ENCODE assay signal across 8 cellular contexts in the genomic region with DNA sequence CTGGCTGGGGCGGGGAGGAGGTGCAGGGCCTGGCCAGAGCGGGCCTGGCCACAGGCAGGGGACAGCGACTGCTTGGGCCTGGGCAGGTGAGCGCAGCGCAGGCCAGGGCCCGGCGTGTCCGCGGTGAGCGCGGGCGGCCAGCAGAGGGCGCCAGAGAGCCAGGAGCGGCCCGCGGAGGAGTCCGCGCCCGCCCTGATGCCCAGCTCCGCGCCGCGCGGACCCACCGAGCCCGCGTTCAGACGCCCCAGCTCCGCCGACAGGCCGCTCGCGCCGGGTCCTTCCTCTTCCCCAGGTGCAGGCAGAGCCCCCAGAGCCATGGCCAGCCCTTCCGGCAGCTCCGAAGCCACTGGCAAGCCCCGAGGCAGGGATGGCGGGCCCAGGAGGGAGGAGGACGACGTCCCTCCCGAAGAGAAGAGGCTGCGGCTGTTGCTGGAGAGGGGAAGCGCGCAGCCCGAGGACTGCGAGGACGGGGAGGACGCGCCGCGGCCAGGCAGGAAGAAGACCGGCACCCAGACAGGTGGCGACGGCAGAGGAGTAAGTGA.
DNase-seq lines count a peak whose midpoint lies in the region; ATAC-seq and TF ChIP-seq lines count a peak whose summit lies in the region.
"Not testable (repeated sequence)": the region's sequence is repeated elsewhere in the genome, so short reads cannot be mapped to it uniquely, and the experiment has no call there.

No MANE protein-coding gene starts in this region.

- H3K4me1 ChIP-seq in Caco-2; NT2/D1 (ENCODE audit: insufficient read depth, insufficient read length); trophoblast cell (ENCODE audit: control insufficient read depth in 1 of 2, insufficient read depth in 2 of 2, low read length in 2 of 2): not testable (repeated sequence)
- peaks cover 17% of the 10 kb centered on the region for H3K4me1 ChIP-seq in HUES6 (ENCODE audit: control insufficient read depth, insufficient read depth, low read length)

- not testable (repeated sequence) for H3K36me3 Mint-ChIP-seq in Caco-2 (ENCODE audit: insufficient read depth, unreplicated experiment); activated CD4-positive, alpha-beta memory T cell treated with anti-CD3 and anti-CD28 coated beads, Interleukin-2, amount 10 ng/mL, durations not matched to agents 7 days and 5 days (ENCODE audit: low read depth); central memory CD8-positive, alpha-beta T cell (ENCODE audit: insufficient read depth)

- H3K23ac ChIP-seq in trophoblast cell (ENCODE audit: low read length): not testable (repeated sequence)

- H3K27ac Mint-ChIP-seq in Caco-2 (ENCODE audit: unreplicated experiment); activated CD4-positive, alpha-beta memory T cell treated with anti-CD3 and anti-CD28 coated beads, Interleukin-2, amount 10 ng/mL, durations not matched to agents 7 days and 5 days: not testable (repeated sequence)
- peak overlapping the region; percentile 92 for H3K27ac Mint-ChIP-seq in central memory CD8-positive, alpha-beta T cell (ENCODE audit: low read depth)

- TF ChIP-seq CTCF in Caco-2 (IDR thresholded peaks at IDR 0.05; ENCODE audit: insufficient read depth in 1 of 2, low read depth in 1 of 2, low read length in 1 of 2, severe bottlenecking in 1 of 2, unreplicated experiment in 1 of 2): peak; percentile 38 to 75

- H4K12ac ChIP-seq in trophoblast cell (ENCODE audit: low read depth, low read length): not testable (repeated sequence)

- H4K8ac ChIP-seq in trophoblast cell (ENCODE audit: low read depth, low read length): peak overlapping the region; percentile 51

- not testable (repeated sequence) for H3K4ac ChIP-seq in trophoblast cell (ENCODE audit: low read depth, low read length)

- intact Hi-C loops in Caco-2 (cut with micrococcal nuclease; ENCODE audit: unreplicated experiment): loop anchor here (5.0 kb wide), 1 partner anchor 151 kb away; no protein-coding TSS in a partner anchor

- POLR2A ChIA-PET in Caco-2 (lab: Charles Lee); activated CD4-positive, alpha-beta memory T cell treated with anti-CD3 and anti-CD28 coated beads, Interleukin-2, amount 10 ng/mL, durations not matched to agents 7 days and 5 days (lab: Charles Lee): not testable (repeated sequence)

- not testable (repeated sequence) for H3K79me1 ChIP-seq in trophoblast cell (ENCODE audit: low read length)

- H3K9ac ChIP-seq in HUES6 (ENCODE audit: low read length) (peak overlapping the region; percentile 49), NT2/D1 (ENCODE audit: insufficient read length, low read depth) (peak overlapping the region; percentile 75)
- not testable (repeated sequence) for H3K9ac ChIP-seq in trophoblast cell (ENCODE audit: low read length)

- not testable (repeated sequence) for H3K27me3 Mint-ChIP-seq in Caco-2 (ENCODE audit: insufficient read depth, unreplicated experiment)
- H3K27me3 Mint-ChIP-seq in activated CD4-positive, alpha-beta memory T cell treated with anti-CD3 and anti-CD28 coated beads, Interleukin-2, amount 10 ng/mL, durations not matched to agents 7 days and 5 days: peaks cover 43% of the 10 kb centered on the region
- H3K27me3 Mint-ChIP-seq in central memory CD8-positive, alpha-beta T cell: peaks cover 17% of the 10 kb centered on the region

- H3K14ac ChIP-seq in trophoblast cell (ENCODE audit: low read length): not testable (repeated sequence)

- H3K9me3 Mint-ChIP-seq in Caco-2 (ENCODE audit: unreplicated experiment); activated CD4-positive, alpha-beta memory T cell treated with anti-CD3 and anti-CD28 coated beads, Interleukin-2, amount 10 ng/mL, durations not matched to agents 7 days and 5 days; central memory CD8-positive, alpha-beta T cell: not testable (repeated sequence)

- peak overlapping the region; percentile 60 for H3K4me3 ChIP-seq in Caco-2 (ENCODE audit: low read depth, low read length)
- peak overlapping the region; percentile 66 for H3K4me3 ChIP-seq in HUES6 (ENCODE audit: low read depth, low read length)
- peak overlapping the region; percentile 39 for H3K4me3 ChIP-seq in NT2/D1 (ENCODE audit: insufficient read length, low read depth)
- H3K4me3 ChIP-seq in iPS-11a (ENCODE audit: low read depth, low read length): peak overlapping the region; percentile 17
- peak overlapping the region; percentile 70 for H3K4me3 ChIP-seq in trophoblast cell (ENCODE audit: low read depth, low read length)

- H3K27me3 ChIP-seq in Caco-2 (replicated peaks; ENCODE audit: control insufficient read depth, insufficient read depth, low read length); NT2/D1 (ENCODE audit: insufficient read depth, insufficient read length); trophoblast cell (ENCODE audit: insufficient read depth, low read length): not testable (repeated sequence)
- H3K27me3 ChIP-seq in HUES6 (ENCODE audit: control insufficient read depth, insufficient read depth, low read length): peaks cover 25% of the 10 kb centered on the region

- peak; percentile 54 for ATAC-seq in central memory CD8-positive, alpha-beta T cell (replicated peaks; ENCODE audit: extremely low read depth, poor library complexity, severe bottlenecking)

- H3K79me2 ChIP-seq in trophoblast cell (ENCODE audit: control insufficient read depth, insufficient read depth, low read length, poor library complexity): not testable (repeated sequence)

- BruUV-seq in Caco-2 (replicated peaks; lab: Mats Ljungman, UMichigan): not testable (repeated sequence)

- not testable (repeated sequence) for H3K36me3 ChIP-seq in Caco-2 (ENCODE audit: control insufficient read depth, insufficient read depth, low read length); HUES6 (ENCODE audit: control insufficient read depth, insufficient read depth, low read length); NT2/D1 (ENCODE audit: insufficient read depth, insufficient read length, low read length); trophoblast cell (ENCODE audit: control insufficient read depth in 1 of 2, insufficient read depth in 2 of 2, low read length in 2 of 2)

- not testable (repeated sequence) for H4K91ac ChIP-seq in trophoblast cell (ENCODE audit: low read depth, low read length)

- not testable (repeated sequence) for H3K27ac ChIP-seq in HUES6 (ENCODE audit: low read depth, low read length); trophoblast cell (ENCODE audit: low read depth, low read length)

- not testable (repeated sequence) for H2BK120ac ChIP-seq in trophoblast cell (ENCODE audit: insufficient read depth, low read length, poor library complexity)

- H2BK5ac ChIP-seq in trophoblast cell (ENCODE audit: low read depth, low read length, poor library complexity): not testable (repeated sequence)

- WGBS in trophoblast cell (ENCODE audit: extremely low coverage, insufficient coverage, insufficient read length): no CpG with 5 or more reads among the region's 54 CpGs

- peak overlapping the region; percentile 97 for H3K4me2 ChIP-seq in trophoblast cell (ENCODE audit: low read length)

- peak overlapping the region; percentile 71 for H2AFZ ChIP-seq in trophoblast cell (ENCODE audit: insufficient read depth, low read length, poor library complexity)

- H2AK5ac ChIP-seq in trophoblast cell (ENCODE audit: low read length): not testable (repeated sequence)

- not testable (repeated sequence) for H3K18ac ChIP-seq in trophoblast cell (ENCODE audit: low read length)

- CTCF ChIA-PET in Caco-2 (lab: Charles Lee): interaction anchor here (0.6 to 1.2 kb wide), 2 partner anchors 25 to 149 kb away, joined by 3 read pairs; no protein-coding TSS in a partner anchor
- CTCF ChIA-PET in activated CD4-positive, alpha-beta memory T cell treated with anti-CD3 and anti-CD28 coated beads, Interleukin-2, amount 10 ng/mL, durations not matched to agents 7 days and 5 days (lab: Charles Lee): interaction anchor here (0.7 kb wide), 2 partner anchors 152 to 1034 kb away, joined by 3 read pairs; no protein-coding TSS in a partner anchor

- peak; percentile 45 to 85 for DNase-seq in Caco-2
- DNase-seq in NT2/D1 (ENCODE audit: low read depth, low spot score): not testable (repeated sequence)
- DNase-seq in activated CD4-positive, alpha-beta memory T cell treated with anti-CD3 and anti-CD28 coated beads, Interleukin-2, amount 10 ng/mL, durations not matched to agents 7 days and 5 days: peak; percentile 47
- DNase-seq in central memory CD8-positive, alpha-beta T cell (ENCODE audit: low spot score in 2 of 2): peak; percentile 48 to 58
- DNase-seq in trophoblast cell: peak; percentile 40 to 69
- peak in 4 of 6 experiments; percentile 21 to 74 (median 53) for DNase-seq in stimulated activated naive CD4-positive, alpha-beta T cell (lab: John Stamatoyannopoulos, UW)

- H3K9me3 ChIP-seq in Caco-2; HUES6 (ENCODE audit: control insufficient read depth, insufficient read depth, low read depth, low read length); NT2/D1 (ENCODE audit: insufficient read depth, low read length); trophoblast cell (ENCODE audit: insufficient read depth, low read depth, low read length): not testable (repeated sequence)

- H3K4me1 Mint-ChIP-seq in Caco-2 (ENCODE audit: low read depth, unreplicated experiment); activated CD4-positive, alpha-beta memory T cell treated with anti-CD3 and anti-CD28 coated beads, Interleukin-2, amount 10 ng/mL, durations not matched to agents 7 days and 5 days: not testable (repeated sequence)
- peaks cover 13% of the 10 kb centered on the region for H3K4me1 Mint-ChIP-seq in central memory CD8-positive, alpha-beta T cell

- peak overlapping the region; percentile 83 for H3K4me3 Mint-ChIP-seq in Caco-2 (ENCODE audit: unreplicated experiment)
- H3K4me3 Mint-ChIP-seq in activated CD4-positive, alpha-beta memory T cell treated with anti-CD3 and anti-CD28 coated beads, Interleukin-2, amount 10 ng/mL, durations not matched to agents 7 days and 5 days: peak overlapping the region; percentile 27
- peak overlapping the region; percentile 81 for H3K4me3 Mint-ChIP-seq in central memory CD8-positive, alpha-beta T cell

- H2BK12ac ChIP-seq in trophoblast cell (ENCODE audit: low read length): not testable (repeated sequence)

Comparison
In these comparisons a context has a peak if more than half of its experiments do, and no peak if none do; other contexts are left out.
1. H3K4me3 ChIP-seq: peak in every context shown above with its lines; median percentile 70 in trophoblast cell; 66 in HUES6; 60 in Caco-2; 39 in NT2/D1; 17 in iPS-11a.
2. H3K4me3 Mint-ChIP-seq: peak in every context shown above with its lines; median percentile 83 in Caco-2; 81 in central memory CD8-positive, alpha-beta T cell; 27 in activated CD4-positive, alpha-beta memory T cell treated with anti-CD3 and anti-CD28 coated beads, Interleukin-2, amount 10 ng/mL, durations not matched to agents 7 days and 5 days.